In the genomic region with DNA sequence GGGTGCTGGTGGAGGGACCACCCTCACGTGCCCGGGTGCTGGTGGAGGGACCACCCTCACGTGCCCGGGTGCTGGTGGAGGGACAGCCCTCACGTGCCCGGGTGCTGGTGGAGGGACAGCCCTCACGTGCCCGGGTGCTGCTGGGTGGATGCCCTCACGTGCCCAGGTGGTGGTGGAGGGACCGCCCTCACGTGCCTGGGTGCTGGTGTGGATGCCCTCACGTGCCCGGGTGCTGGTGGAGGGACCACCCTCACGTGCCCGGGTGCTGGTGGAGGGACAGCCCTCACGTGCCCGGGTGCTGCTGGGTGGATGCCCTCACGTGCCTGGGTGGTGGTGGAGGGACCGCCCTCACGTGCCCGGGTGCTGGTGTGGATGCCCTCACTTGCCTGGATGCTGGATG, we compare ENCODE assay signal across 2 cellular contexts.
TF ChIP-seq lines count a peak whose summit lies in the region.

No MANE protein-coding gene starts in this region.

TF ChIP-seq in K562, 482 proteins besides CTCF, POLR2A, EP300 and RAD21:
- TF ChIP-seq HNRNPL (IDR thresholded peaks at IDR 0.05; ENCODE audit: low read depth, low read length) (peak; percentile 72; the same call in 1 of the 2 replicates), POLR2G (IDR thresholded peaks at IDR 0.05; ENCODE audit: low read depth, low read length) (0 out of 2 replicates have a peak, but pooled peaks have one; percentile 20)

TF ChIP-seq in HepG2, 621 proteins besides CTCF, POLR2A, EP300 and RAD21:
- TF ChIP-seq HNRNPL (IDR thresholded peaks at IDR 0.05; ENCODE audit: low read depth, low read length) = 0 out of 2 replicates have a peak, but pooled peaks have one; percentile 17
- TF ChIP-seq AGO2 (optimal IDR thresholded peaks at IDR 0.05; ENCODE audit: low read depth, low read length) = peak; percentile 42
